ENCODE assay signal across 17 cellular contexts in genomic region chr20:40072907-40073306, GRCh38.
DNase-seq lines count a peak whose midpoint lies in the region; ATAC-seq and TF ChIP-seq lines count a peak whose summit lies in the region.
"Had no signal": no experiment of that assay in that cellular context is flagged by ENCODE, and none has a peak within 500 bp of the region (broad histone marks: within the 10 kb centered on the region; RNA-seq: fewer than 3 reads in every experiment).

No MANE protein-coding gene starts in this region.

- ATAC-seq in HG02973 (IDR thresholded peaks at IDR 0.05; ENCODE audit: unreplicated experiment) (no peak), GM21528 (IDR thresholded peaks at IDR 0.05; ENCODE audit: low FRiP score, unreplicated experiment) (no peak), HG02763 (IDR thresholded peaks at IDR 0.05; ENCODE audit: unreplicated experiment) (no peak)

- TF ChIP-seq CTCF in smooth muscle cell (IDR thresholded peaks at IDR 0.05; ENCODE audit: borderline replicate concordance, insufficient read depth, poor library complexity, severe bottlenecking) = no peak

- peaks cover 0 to 16% (median 12%) of the 10 kb centered on the region in 10 experiments; a peak in 18 of 20 replicates for H3K4me1 ChIP-seq in BLaER1 treated with 17β-estradiol and CSF1 and Interleukin-3, amounts not matched to agents 10 nM and 100 nM
- peaks cover 26% of the 10 kb centered on the region for H3K4me1 ChIP-seq in HUES64 (ENCODE audit: insufficient read depth, low read length)
- H3K4me1 ChIP-seq in smooth muscle cell (ENCODE audit: low read depth) = no peaks in the 10 kb centered on the region
- H3K4me1 ChIP-seq: HAP-1 had no signal

- no peak overlapping the region for H2AFZ ChIP-seq in smooth muscle cell (ENCODE audit: low read depth)

- no peaks in the 10 kb centered on the region for H3F3A ChIP-seq in smooth muscle cell (ENCODE audit: low read depth)

- H3K27me3 ChIP-seq in BLaER1 treated with 17β-estradiol and CSF1 and Interleukin-3, amounts not matched to agents 10 nM and 100 nM = no peaks in the 10 kb centered on the region
- H3K27me3 ChIP-seq in HUES64 (ENCODE audit: insufficient read depth, low read length) (no peaks in the 10 kb centered on the region), smooth muscle cell (ENCODE audit: low read depth) (no peaks in the 10 kb centered on the region)

- no peaks in the 10 kb centered on the region for H3K36me3 ChIP-seq in BLaER1 treated with 17β-estradiol and CSF1 and Interleukin-3, amounts not matched to agents 10 nM and 100 nM
- no peaks in the 10 kb centered on the region for H3K36me3 ChIP-seq in HUES64 (ENCODE audit: insufficient read depth, low read length)
- no peaks in the 10 kb centered on the region for H3K36me3 ChIP-seq in SK-N-MC (ENCODE audit: insufficient read depth, low read length)
- H3K36me3 ChIP-seq in smooth muscle cell (ENCODE audit: low read depth) = no peaks in the 10 kb centered on the region
- H3K36me3 ChIP-seq: HAP-1 had no signal

- no CpG with 5 or more reads among the region's 2 CpGs for WGBS in HUES64
- 97% methylated on average over 2 of the region's 2 CpGs for WGBS in smooth muscle cell (ENCODE audit: low lambda C conversion rate)

- DNase-seq in SK-N-MC (ENCODE audit: low read depth, low spot score) (no peak), smooth muscle cell (lab: John Stamatoyannopoulos, UW; ENCODE audit: unreplicated experiment) (no peak)
- DNase-seq: C1 segment of cervical spinal cord; Calu3; CD4-positive, alpha-beta memory T cell; COR-L47; DMS53; DMS79 treated with DMSO at 0.1 percent for 48 hours; GF-D8; GOT3; HFFc6 had no signal

- H3K4me2 ChIP-seq in BLaER1 treated with 17β-estradiol and CSF1 and Interleukin-3, amounts not matched to agents 10 nM and 100 nM = peak overlapping the region in 6 of 11 experiments; percentile 53 to 81 (median 66); a peak in 7 of 22 replicates
- peak overlapping the region; percentile 55 for H3K4me2 ChIP-seq in smooth muscle cell

- H4K20me1 ChIP-seq in BLaER1 treated with 17β-estradiol and CSF1 and Interleukin-3, amounts not matched to agents 10 nM and 100 nM = no peaks in the 10 kb centered on the region
- H4K20me1 ChIP-seq in smooth muscle cell (ENCODE audit: low read depth) = no peaks in the 10 kb centered on the region

- no peak overlapping the region for H3K4me3 ChIP-seq in BLaER1 treated with 17β-estradiol and CSF1 and Interleukin-3, amounts not matched to agents 10 nM and 100 nM
- H3K4me3 ChIP-seq in HUES64 (ENCODE audit: low read length) = no peak overlapping the region
- H3K4me3 ChIP-seq in SK-N-MC = peak overlapping the region; percentile 65; the same call in 1 of the 2 replicates
- no peak overlapping the region for H3K4me3 ChIP-seq in smooth muscle cell
- H3K4me3 ChIP-seq: HAP-1 had no signal

- H3K9me3 ChIP-seq in BLaER1 treated with 17β-estradiol and CSF1 and Interleukin-3, amounts not matched to agents 10 nM and 100 nM (replicated peaks in 1 of 11) = peaks cover 23 to 38% (median 27%) of the 10 kb centered on the region in 11 experiments; a peak in 19 of 22 replicates
- H3K9me3 ChIP-seq in HUES64 (ENCODE audit: insufficient read depth, low read depth, low read length) (no peaks in the 10 kb centered on the region), SK-N-MC (ENCODE audit: low read depth, low read length) (no peaks in the 10 kb centered on the region), smooth muscle cell (replicated peaks; ENCODE audit: low read depth) (peaks cover 6% of the 10 kb centered on the region)
- H3K9me3 ChIP-seq: HAP-1 had no signal

- H3K27ac ChIP-seq in BLaER1 treated with 17β-estradiol and CSF1 and Interleukin-3, amounts not matched to agents 10 nM and 100 nM = no peak overlapping the region
- H3K27ac ChIP-seq in HUES64 (ENCODE audit: low read depth, low read length) (peak overlapping the region; percentile 42; the same call in 1 of the 2 replicates), SK-N-MC (peak overlapping the region; percentile 70; the same call in 1 of the 2 replicates), smooth muscle cell (ENCODE audit: low read depth) (no peak overlapping the region)

- H3K79me2 ChIP-seq in smooth muscle cell (ENCODE audit: low read depth) = no peaks in the 10 kb centered on the region

- no peak overlapping the region for H3K9ac ChIP-seq in BLaER1 treated with 17β-estradiol and CSF1 and Interleukin-3, amounts not matched to agents 10 nM and 100 nM
- no peak overlapping the region for H3K9ac ChIP-seq in HUES64 (ENCODE audit: low read depth, low read length)
- H3K9ac ChIP-seq in SK-N-MC (ENCODE audit: insufficient read length) = no peak overlapping the region
- no peak overlapping the region for H3K9ac ChIP-seq in smooth muscle cell (ENCODE audit: low read depth)

Comparison
In these comparisons a context has a peak if more than half of its experiments do, and no peak if none do; other contexts are left out.
1. H3K27ac ChIP-seq: peak in HUES64 (single experiment) and SK-N-MC (single experiment); none in BLaER1 treated with 17β-estradiol and CSF1 and Interleukin-3, amounts not matched to agents 10 nM and 100 nM (0 of 11) and smooth muscle cell (single experiment).